In the genomic region with DNA sequence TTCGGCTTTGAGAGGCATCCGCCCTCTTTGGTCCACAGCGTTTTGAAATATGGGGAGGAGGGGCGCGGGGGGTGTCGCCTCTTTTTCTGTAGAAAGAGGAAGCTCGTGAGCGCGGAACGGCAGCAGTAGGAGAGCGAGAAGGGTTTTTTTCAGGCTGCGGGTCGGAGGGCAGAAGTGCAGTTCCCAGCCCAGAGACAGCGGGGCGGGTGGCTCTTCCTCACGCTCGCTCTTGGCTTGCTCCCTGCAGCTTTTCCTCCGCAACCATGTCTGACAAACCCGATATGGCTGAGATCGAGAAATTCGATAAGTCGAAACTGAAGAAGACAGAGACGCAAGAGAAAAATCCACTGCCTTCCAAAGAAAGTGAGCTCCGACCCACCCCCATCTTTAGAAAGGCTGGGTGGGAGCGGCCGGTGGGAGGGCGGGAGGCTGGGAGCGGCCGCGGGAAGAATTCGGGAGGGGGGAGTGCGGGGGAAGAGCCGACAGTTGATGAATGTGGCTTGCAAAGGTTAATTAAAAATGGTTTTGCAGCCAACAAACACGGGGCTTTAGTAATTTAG, we compare ENCODE assay signal across 7 cellular contexts. TPM values are rescaled to one million over a fixed set of nuclear protein-coding genes. Genes with fewer than 3 reads are reported as not detected.
DNase-seq lines count a peak whose midpoint lies in the region; ATAC-seq, FAIRE-seq and TF ChIP-seq lines count a peak whose summit lies in the region.

No MANE protein-coding gene starts in this region.

- peak overlapping the region; percentile 76 for H3K18ac ChIP-seq in neuronal stem cell (ENCODE audit: low read length)

- H4K91ac ChIP-seq in neuronal stem cell (ENCODE audit: low read depth, low read length, poor library complexity) = no peak overlapping the region

- H3K9me3 ChIP-seq in gastroesophageal sphincter = no peaks in the 10 kb centered on the region
- no peaks in the 10 kb centered on the region for H3K9me3 ChIP-seq in neuronal stem cell (replicated peaks in 1 of 2; ENCODE audit: control insufficient read depth in 2 of 2, insufficient read depth in 1 of 2, low read depth in 1 of 2, low read length in 2 of 2)

- H2BK5ac ChIP-seq in neuronal stem cell (ENCODE audit: low read length) = peak overlapping the region; percentile 75

- H2AFZ ChIP-seq in neuronal stem cell (ENCODE audit: low read length) = no peak overlapping the region

- peak overlapping the region; percentile 18 for H3K4me2 ChIP-seq in neuronal stem cell (ENCODE audit: insufficient read depth, low read length, poor library complexity, severe bottlenecking)

- no peak for ATAC-seq in gastroesophageal sphincter

- H3K4me1 Mint-ChIP-seq in activated T-helper 2 cell treated with anti-CD3 and anti-CD28 coated beads, Interferon-gamma antibody, Interleukin-2, Interleukin-4, amounts not matched to agents 10 μg/mL and 5 μg/mL and 100 μg/mL, durations not matched to agents 14 hours and 24 hours and 36 hours (ENCODE audit: low read depth) = peaks cover 26% of the 10 kb centered on the region

- H4K8ac ChIP-seq in neuronal stem cell (ENCODE audit: low read depth, low read length) = no peak overlapping the region

- H3K9me3 Mint-ChIP-seq in activated T-helper 2 cell treated with anti-CD3 and anti-CD28 coated beads, Interferon-gamma antibody, Interleukin-2, Interleukin-4, amounts not matched to agents 10 μg/mL and 5 μg/mL and 100 μg/mL, durations not matched to agents 14 hours and 24 hours and 36 hours = no peaks in the 10 kb centered on the region

- no peak for TF ChIP-seq EP300 in gastroesophageal sphincter (IDR thresholded peaks at IDR 0.05)

- no peak overlapping the region for H3K23ac ChIP-seq in neuronal stem cell (ENCODE audit: low read depth, low read length, poor library complexity)

- H3K4me1 ChIP-seq in gastroesophageal sphincter (peaks cover 0 to 35% (median 0%) of the 10 kb centered on the region in 3 donors), neuronal stem cell (ENCODE audit: control insufficient read depth in 2 of 2, insufficient read depth in 1 of 2, low read depth in 1 of 2, low read length in 2 of 2) (peaks cover 8 to 10% of the 10 kb centered on the region in 2 donors)

- H3K27ac ChIP-seq in gastroesophageal sphincter (peak overlapping the region; percentile 93 to 100 (median 94)), neuronal stem cell (replicated peaks; ENCODE audit: low read length) (peak overlapping the region; percentile 87)

- no peak overlapping the region for H3K9ac ChIP-seq in neuronal stem cell (ENCODE audit: low read depth, low read length, poor library complexity)

- no peak; the same call in 1 of the 2 replicates for TF ChIP-seq POLR2A in GM12892 (IDR thresholded peaks at IDR 0.05; ENCODE audit: low read depth, low read length)
- TF ChIP-seq POLR2A in gastroesophageal sphincter (IDR thresholded peaks at IDR 0.05) = no peak

- intact Hi-C loops in activated T-helper 2 cell treated with anti-CD3 and anti-CD28 coated beads, Interferon-gamma antibody, Interleukin-2, Interleukin-4, amounts not matched to agents 10 μg/mL and 5 μg/mL and 100 μg/mL, durations not matched to agents 14 hours and 24 hours and 36 hours (cut with micrococcal nuclease) = loop anchor here (1.0 to 5.0 kb wide), 2 partner anchors 20 to 36 kb away; no protein-coding TSS in a partner anchor

- H3K4me3 ChIP-seq in gastroesophageal sphincter = peak overlapping the region; percentile 69 to 100
- peak overlapping the region; percentile 83 to 100 for H3K4me3 ChIP-seq in neuronal stem cell (ENCODE audit: low read length in 2 of 2)

- H2BK120ac ChIP-seq in neuronal stem cell (ENCODE audit: low read depth, low read length) = no peak overlapping the region

- H3K27ac Mint-ChIP-seq in activated T-helper 2 cell treated with anti-CD3 and anti-CD28 coated beads, Interferon-gamma antibody, Interleukin-2, Interleukin-4, amounts not matched to agents 10 μg/mL and 5 μg/mL and 100 μg/mL, durations not matched to agents 14 hours and 24 hours and 36 hours = peak overlapping the region; percentile 95

- H2AK5ac ChIP-seq in neuronal stem cell (ENCODE audit: low read depth, low read length) = no peak overlapping the region

- no peak overlapping the region for H3K4ac ChIP-seq in neuronal stem cell (ENCODE audit: low read length)

- no peak overlapping the region for H2BK12ac ChIP-seq in neuronal stem cell (ENCODE audit: low read length)

- no peak overlapping the region for H3K14ac ChIP-seq in neuronal stem cell (ENCODE audit: low read length)

- TF ChIP-seq CTCF in gastroesophageal sphincter (IDR thresholded peaks at IDR 0.05) = no peak

- peak; percentile 40 for DNase-seq in GM12892 (ENCODE audit: insufficient read length)
- peak; percentile 79 for DNase-seq in NCI-H2227 (lab: John Stamatoyannopoulos, UW; ENCODE audit: unreplicated experiment)
- DNase-seq in activated T-helper 2 cell treated with anti-CD3 and anti-CD28 coated beads, Interferon-gamma antibody, Interleukin-2, Interleukin-4, amounts not matched to agents 10 μg/mL and 5 μg/mL and 100 μg/mL, durations not matched to agents 14 hours and 24 hours and 36 hours (ENCODE audit: low spot score) = peak; percentile 33
- peak; percentile 17 for DNase-seq in neuronal stem cell (ENCODE audit: low spot score)
- no peak for DNase-seq in DMS79 (lab: John Stamatoyannopoulos, UW)
- DNase-seq in RKO (ENCODE audit: low spot score) = no peak

- H3K36me3 Mint-ChIP-seq in activated T-helper 2 cell treated with anti-CD3 and anti-CD28 coated beads, Interferon-gamma antibody, Interleukin-2, Interleukin-4, amounts not matched to agents 10 μg/mL and 5 μg/mL and 100 μg/mL, durations not matched to agents 14 hours and 24 hours and 36 hours (ENCODE audit: low read depth) = peaks cover 50% of the 10 kb centered on the region

- H3K4me3 Mint-ChIP-seq in activated T-helper 2 cell treated with anti-CD3 and anti-CD28 coated beads, Interferon-gamma antibody, Interleukin-2, Interleukin-4, amounts not matched to agents 10 μg/mL and 5 μg/mL and 100 μg/mL, durations not matched to agents 14 hours and 24 hours and 36 hours (ENCODE audit: low read depth) = peak overlapping the region; percentile 96

- H3K27me3 ChIP-seq in gastroesophageal sphincter = no peaks in the 10 kb centered on the region
- H3K27me3 ChIP-seq in neuronal stem cell (ENCODE audit: control insufficient read depth in 3 of 3, insufficient read depth in 3 of 3, low read depth in 1 of 3, low read length in 3 of 3) = no peaks in the 10 kb centered on the region

- no peaks in the 10 kb centered on the region for H3K36me3 ChIP-seq in gastroesophageal sphincter
- peaks cover 0 to 26% of the 10 kb centered on the region in 2 donors for H3K36me3 ChIP-seq in neuronal stem cell (replicated peaks in 1 of 2; ENCODE audit: control insufficient read depth in 2 of 2, insufficient read depth in 2 of 2, low read length in 2 of 2)

- peak; percentile 83 for FAIRE-seq in GM12892 (lab: Jason Lieb, UNC)

- no peak overlapping the region for H2BK15ac ChIP-seq in neuronal stem cell (ENCODE audit: low read length)

- WGBS in gastroesophageal sphincter (ENCODE audit: low coverage in 1 of 2), 2 donors = 0 to 10% methylated on average over 2 to 10 of the region's 34 CpGs
- no CpG with 5 or more reads among the region's 34 CpGs for WGBS in neuronal stem cell (ENCODE audit: extremely low coverage in 2 of 2, insufficient read length in 2 of 2, insufficient replicate concordance in 1 of 2), 2 donors

- no peaks in the 10 kb centered on the region for H3K79me1 ChIP-seq in neuronal stem cell (ENCODE audit: low read depth, low read length)

- H3K27me3 Mint-ChIP-seq in activated T-helper 2 cell treated with anti-CD3 and anti-CD28 coated beads, Interferon-gamma antibody, Interleukin-2, Interleukin-4, amounts not matched to agents 10 μg/mL and 5 μg/mL and 100 μg/mL, durations not matched to agents 14 hours and 24 hours and 36 hours (ENCODE audit: low read depth) = no peaks in the 10 kb centered on the region

RNA-seq across cellular contexts. Expression of gene TMSB4X, which starts 1.2 kb away (rescaled TPM):
- 23,212 TPM for polyA plus RNA-seq in GM12892 (2012; ENCODE audit: missing spikeins)
- 7,759 and 7,983 TPM in 2 replicates for total RNA-seq in activated T-helper 2 cell treated with anti-CD3 and anti-CD28 coated beads, Interferon-gamma antibody, Interleukin-2, Interleukin-4, amounts not matched to agents 10 μg/mL and 5 μg/mL and 100 μg/mL, durations not matched to agents 14 hours and 24 hours and 36 hours
- total RNA-seq in gastroesophageal sphincter = 1,000 to 10,000 TPM; 2,260 to 4,561 (median 3,693) TPM
- 3,189 TPM for polyA plus RNA-seq in neuronal stem cell (2013, experiment 1 of 2)
- 3,111 TPM for polyA plus RNA-seq in neuronal stem cell (2013, experiment 2 of 2)

Comparison
In these comparisons a context has a peak if more than half of its experiments do, and no peak if none do; other contexts are left out.
1. DNase-seq: peak in GM12892 (single experiment), NCI-H2227 (single experiment), activated T-helper 2 cell treated with anti-CD3 and anti-CD28 coated beads, Interferon-gamma antibody, Interleukin-2, Interleukin-4, amounts not matched to agents 10 μg/mL and 5 μg/mL and 100 μg/mL, durations not matched to agents 14 hours and 24 hours and 36 hours (single experiment) and neuronal stem cell (single experiment); none in DMS79 (single experiment) and RKO (single experiment).